In genomic region chr5:133905494-133905893, GRCh38 we compare ENCODE assay signal across 23 cellular contexts.
"Had no signal": no experiment of that assay in that cellular context is flagged by ENCODE, and none has a peak within 500 bp of the region (broad histone marks: within the 10 kb centered on the region; RNA-seq: fewer than 3 reads in every experiment).

No MANE protein-coding gene starts in this region.

- H3K4me1 Mint-ChIP-seq: nephron; stimulated activated effector memory CD8-positive, alpha-beta T cell treated with anti-CD3 and anti-CD28 coated beads, Interleukin-12 subunit alpha, Interleukin-12 subunit beta, amount 100 ng/mL, for 72 hours had no signal

- H3K36me3 ChIP-seq: ovary, sigmoid colon, tibial artery had no signal

- H3K27me3 ChIP-seq: ovary, sigmoid colon, testis, tibial artery had no signal

- H3K27ac ChIP-seq: coronary artery, ovary, psoas muscle, sigmoid colon, testis, tibial artery had no signal

- H3K36me3 Mint-ChIP-seq: memory B cell; mesothelial cell of epicardium; naive B cell; stimulated activated effector memory CD8-positive, alpha-beta T cell treated with anti-CD3 and anti-CD28 coated beads, Interleukin-12 subunit alpha, Interleukin-12 subunit beta, amount 100 ng/mL, for 72 hours; type B pancreatic cell had no signal

- H3K27ac Mint-ChIP-seq: memory B cell; mesothelial cell of epicardium; nephron; stimulated activated effector memory CD8-positive, alpha-beta T cell treated with anti-CD3 and anti-CD28 coated beads, Interleukin-12 subunit alpha, Interleukin-12 subunit beta, amount 100 ng/mL, for 72 hours; type B pancreatic cell had no signal

- H3K27me3 Mint-ChIP-seq: memory B cell, naive B cell had no signal

- DNase-seq: dermis blood vessel endothelial cell; effector memory CD4-positive, alpha-beta T cell; head of caudate nucleus; kidney; mucosa of descending colon; naive B cell; occipital lobe; ovary; psoas muscle; right cardiac atrium; sigmoid colon; stimulated activated CD4-positive, alpha-beta T cell treated with anti-CD3 and anti-CD28 coated beads, Interleukin-2, amount 100 ng/mL, for 24 hours; stimulated activated CD4-positive, alpha-beta T cell treated with anti-CD3 and anti-CD28 coated beads, Interleukin-4, amount 100 ng/mL, for 24 hours; stimulated activated naive CD8-positive, alpha-beta T cell treated with anti-CD3 and anti-CD28 coated beads, Interleukin-15, Interleukin-2, amounts not matched to agents 100 U/mL and 50 U/mL, for 24 hours; testis; tibial artery had no signal

- H3K9me3 ChIP-seq: mucosa of descending colon, ovary, psoas muscle, sigmoid colon, testis, tibial artery had no signal

- H3K4me3 ChIP-seq: coronary artery, lung, mucosa of descending colon, ovary, psoas muscle, sigmoid colon, testis, tibial artery had no signal

- H3K4me3 Mint-ChIP-seq: memory B cell; mesothelial cell of epicardium; nephron; stimulated activated effector memory CD8-positive, alpha-beta T cell treated with anti-CD3 and anti-CD28 coated beads, Interleukin-12 subunit alpha, Interleukin-12 subunit beta, amount 100 ng/mL, for 72 hours; type B pancreatic cell had no signal

- H3K9me3 Mint-ChIP-seq: memory B cell; mesothelial cell of epicardium; naive B cell; nephron; stimulated activated effector memory CD8-positive, alpha-beta T cell treated with anti-CD3 and anti-CD28 coated beads, Interleukin-12 subunit alpha, Interleukin-12 subunit beta, amount 100 ng/mL, for 72 hours; type B pancreatic cell had no signal

- H3K4me1 ChIP-seq: psoas muscle, testis, tibial artery had no signal
